8 cellular contexts compared by ENCODE assay signal in the genomic region with DNA sequence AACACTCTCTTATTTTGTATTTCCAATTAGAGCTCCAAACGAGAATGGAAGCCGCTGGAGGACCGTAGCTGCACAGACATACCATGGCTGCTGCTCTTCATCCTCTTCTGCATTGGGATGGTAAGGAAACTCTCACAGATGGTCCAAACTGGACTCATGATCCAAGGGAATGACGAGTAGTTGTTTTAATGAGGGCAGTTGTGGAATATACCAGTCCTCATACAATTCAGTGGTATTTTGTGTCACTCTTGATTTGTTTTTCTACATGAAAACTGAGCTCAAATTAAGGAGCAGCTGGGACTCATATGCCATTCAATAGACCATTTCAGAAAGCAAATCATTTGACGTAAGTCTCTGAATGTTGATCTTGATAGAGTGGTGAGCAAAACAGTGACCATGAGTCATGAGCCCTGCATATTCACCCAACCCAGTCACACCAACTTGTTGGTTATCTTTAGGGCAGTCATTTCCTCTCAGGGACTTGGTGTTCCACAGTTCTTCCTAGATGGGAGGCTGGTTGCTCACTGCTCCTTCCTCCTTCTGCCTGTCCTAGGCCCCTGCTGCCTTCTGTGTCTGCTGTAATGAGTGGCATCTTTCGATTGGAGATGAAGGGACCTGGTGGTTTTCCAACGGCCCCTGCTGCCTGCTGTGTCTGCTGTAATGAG. TPM values are rescaled to one million over a fixed set of nuclear protein-coding genes. Genes with fewer than 3 reads are reported as not detected.
DNase-seq lines count a peak whose midpoint lies in the region; ATAC-seq, FAIRE-seq and TF ChIP-seq lines count a peak whose summit lies in the region.

No MANE protein-coding gene starts in this region.

- no peaks in the 10 kb centered on the region for H3K27me3 ChIP-seq in bronchial epithelial cell (ENCODE audit: control insufficient read depth, insufficient read depth, low read length)

- DNase-seq in AG09319 (ENCODE audit: extremely low read depth, low read depth) (peak; percentile 73), HUDEP-2 (lab: John Stamatoyannopoulos, UW; ENCODE audit: unreplicated experiment in 76 of 76) (peak in 66 of 76 experiments; percentile 3 to 80 (median 49)), bronchial epithelial cell (ENCODE audit: low read depth) (peak; percentile 98), lung microvascular endothelial cell (ENCODE audit: low read depth in 2 of 2) (peak; percentile 68 to 99), GM12891 (ENCODE audit: insufficient read length, low spot score) (no peak), G401 (ENCODE audit: low spot score) (no peak)

- TF ChIP-seq CTCF in AG09319 (IDR thresholded peaks at IDR 0.05; ENCODE audit: low read depth, low read length) (no peak), bronchial epithelial cell (IDR thresholded peaks at IDR 0.05; ENCODE audit: insufficient read depth, low read length, severe bottlenecking) (no peak)

- ATAC-seq in GM21360 (IDR thresholded peaks at IDR 0.05; ENCODE audit: unreplicated experiment): no peak
- no peak for ATAC-seq in GM18873 (IDR thresholded peaks at IDR 0.05; ENCODE audit: low FRiP score, unreplicated experiment)

- in situ Hi-C loops in G401 (cut with HindIII; ENCODE audit: low sequenced_read_pairs): no loop called here

- H3K4me3 ChIP-seq in bronchial epithelial cell (ENCODE audit: low read depth, low read length): no peak overlapping the region

- TF ChIP-seq POLR2A in GM12891 (IDR thresholded peaks at IDR 0.05; ENCODE audit: low read depth, low read length): no peak

- no peaks in the 10 kb centered on the region for H3K36me3 ChIP-seq in bronchial epithelial cell (ENCODE audit: control insufficient read depth, insufficient read depth, low read length)

- FAIRE-seq in bronchial epithelial cell (lab: Jason Lieb, UNC): peak; percentile 47
- FAIRE-seq in GM12891 (lab: Jason Lieb, UNC): no peak

TF ChIP-seq in GM12891, 5 proteins besides CTCF, POLR2A, EP300 and RAD21:
- TF ChIP-seq SPI1 (IDR thresholded peaks at IDR 0.05; ENCODE audit: low read depth, low read length): no peak
- no peak for TF ChIP-seq POU2F2 (IDR thresholded peaks at IDR 0.05; ENCODE audit: low read depth, low read length)
- TF ChIP-seq TAF1 (IDR thresholded peaks at IDR 0.05; ENCODE audit: low read depth, low read length): no peak
- TF ChIP-seq POLR2AphosphoS5 (IDR thresholded peaks at IDR 0.05; ENCODE audit: low read depth, low read length): no peak
- TF ChIP-seq PAX5 (IDR thresholded peaks at IDR 0.05; ENCODE audit: insufficient read depth, low read length, severe bottlenecking): no peak

RNA-seq across cellular contexts. Expression of gene SLC44A1, which starts 54.9 kb away (rescaled TPM):
- total RNA-seq in bronchial epithelial cell (39.4 and 51.3 TPM in 2 replicates), lung microvascular endothelial cell (10.1 and 16.6 TPM in 2 replicates)
- polyA plus RNA-seq in GM12891 (2012; ENCODE audit: low read depth, missing spikeins): 2.4 TPM
- 25.0 and 30.0 TPM in 2 replicates for total RNA-seq in G401 (2014; rRNA removed; shearing (Covaris generic))

Comparison
In these comparisons a context has a peak if more than half of its experiments do, and no peak if none do; other contexts are left out.
1. DNase-seq: peak in AG09319 (single experiment), HUDEP-2 (66 of 76), bronchial epithelial cell (single experiment) and lung microvascular endothelial cell (2 of 2); none in GM12891 (single experiment) and G401 (single experiment).